In genomic region chr6:111625099-111625416, GRCh38 we compare ENCODE assay signal across 1 cellular context.
TF ChIP-seq lines count a peak whose summit lies in the region.

No MANE protein-coding gene starts in this region.

TF ChIP-seq in HepG2, 621 proteins besides CTCF, POLR2A, EP300 and RAD21 (continued from another document):
- TF ChIP-seq HMGXB3 (CRISPR knock-in tag; IDR thresholded peaks at IDR 0.05; ENCODE audit: borderline replicate concordance) = no peak
- no peak for TF ChIP-seq PHF8 (CRISPR knock-in tag; IDR thresholded peaks at IDR 0.05)
- TF ChIP-seq ZNF710 (CRISPR knock-in tag; IDR thresholded peaks at IDR 0.05; ENCODE audit: borderline replicate concordance) = no peak
- no peak for TF ChIP-seq KMT2A (CRISPR knock-in tag; IDR thresholded peaks at IDR 0.05)
- TF ChIP-seq SCMH1 (CRISPR knock-in tag; IDR thresholded peaks at IDR 0.05; ENCODE audit: borderline replicate concordance) = no peak
- no peak for TF ChIP-seq YY1 (IDR thresholded peaks at IDR 0.05; ENCODE audit: insufficient read depth, insufficient replicate concordance, low read depth, low read length)
- no peak for TF ChIP-seq KDM6A (CRISPR knock-in tag; IDR thresholded peaks at IDR 0.05; ENCODE audit: low read depth)
- no peak for TF ChIP-seq SALL2 (CRISPR knock-in tag; IDR thresholded peaks at IDR 0.05)
- TF ChIP-seq TBL1XR1 (IDR thresholded peaks at IDR 0.05; ENCODE audit: borderline replicate concordance, low read length, partially characterized antibody) = no peak
- no peak for TF ChIP-seq MLLT10 (CRISPR knock-in tag; IDR thresholded peaks at IDR 0.05)
- no peak for TF ChIP-seq WIZ (CRISPR knock-in tag; IDR thresholded peaks at IDR 0.05)
